ENCODE assay signal across 13 cellular contexts in the genomic region with DNA sequence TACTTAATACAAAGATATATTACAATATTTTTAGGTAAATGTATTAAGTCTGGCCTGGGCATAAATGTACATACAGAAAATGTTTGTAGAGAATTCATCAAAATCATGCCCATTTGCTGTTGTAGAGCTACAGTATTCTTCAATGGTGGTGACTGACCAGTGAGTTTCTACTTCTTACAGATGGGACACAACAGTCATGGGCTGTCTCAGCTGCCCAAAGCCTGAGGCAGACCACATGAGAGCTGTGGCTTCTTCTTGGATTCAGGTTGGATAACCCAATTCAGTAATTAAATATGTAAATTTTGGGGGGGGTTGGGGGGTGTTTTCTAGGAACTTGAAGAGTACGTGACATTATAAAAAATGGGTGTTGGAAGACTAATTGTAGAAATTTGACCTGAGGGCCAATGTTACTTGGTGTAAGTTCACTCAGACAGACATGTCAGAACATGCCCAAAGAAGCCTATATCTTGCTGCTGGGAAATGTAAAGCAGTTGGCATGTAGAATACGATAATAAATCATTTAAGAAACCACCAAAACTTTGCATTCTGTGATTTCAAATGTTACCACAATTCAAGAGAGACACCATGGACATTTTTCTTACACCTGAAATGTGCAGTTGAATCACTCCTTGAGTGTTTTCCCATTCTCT. TPM values are rescaled to one million over a fixed set of nuclear protein-coding genes. Genes with fewer than 3 reads are reported as not detected.
DNase-seq lines count a peak whose midpoint lies in the region; ATAC-seq, FAIRE-seq and TF ChIP-seq lines count a peak whose summit lies in the region.
"Had no signal": no experiment of that assay in that cellular context is flagged by ENCODE, and none has a peak within 500 bp of the region (broad histone marks: within the 10 kb centered on the region; RNA-seq: fewer than 3 reads in every experiment).

No MANE protein-coding gene starts in this region.

- H3K9me3 ChIP-seq in OCI-LY3 (ENCODE audit: insufficient read depth, low read length) (no peaks in the 10 kb centered on the region), H1 (ENCODE audit: insufficient read depth in 2 of 2, low read depth in 1 of 2, low read length in 1 of 2) (no peaks in the 10 kb centered on the region), BE2C (no peaks in the 10 kb centered on the region)
- H3K9me3 ChIP-seq: ovary, stomach had no signal

- H4K20me1 ChIP-seq in OCI-LY3 (ENCODE audit: insufficient read depth, low read length) (no peaks in the 10 kb centered on the region), H1 (replicated peaks in 1 of 2; ENCODE audit: control insufficient read depth in 1 of 2, insufficient read depth in 2 of 2, low read length in 2 of 2) (no peaks in the 10 kb centered on the region)

- H3K4me2 ChIP-seq in OCI-LY3 (ENCODE audit: low read length) (no peak overlapping the region), H1 (ENCODE audit: insufficient read depth in 1 of 2, low read depth in 2 of 2, low read length in 2 of 2) (no peak overlapping the region)

- H2AFZ ChIP-seq in OCI-LY3 (ENCODE audit: low read depth, low read length) (no peak overlapping the region), H1 (ENCODE audit: low read length) (no peak overlapping the region)

- no peak overlapping the region for H3K4me3 ChIP-seq in OCI-LY3 (ENCODE audit: low read length)
- no peak overlapping the region for H3K4me3 ChIP-seq in H1 (ENCODE audit: extremely low read depth in 1 of 4, insufficient read depth in 2 of 4, low read depth in 3 of 4, low read length in 4 of 4)
- H3K4me3 ChIP-seq in BE2C (ENCODE audit: low read depth, low read length) = no peak overlapping the region
- H3K4me3 ChIP-seq: ovary, stomach had no signal

- H2AK5ac ChIP-seq in H1 (ENCODE audit: low read depth, low read length) = no peak overlapping the region

- no peak overlapping the region for H2BK15ac ChIP-seq in H1 (ENCODE audit: low read length)

- TF ChIP-seq CTCF in 22Rv1 (IDR thresholded peaks at IDR 0.05) = no peak
- TF ChIP-seq CTCF in OCI-LY3 (IDR thresholded peaks at IDR 0.05; ENCODE audit: low read depth, low read length) = no peak
- TF ChIP-seq CTCF in H1 (IDR thresholded peaks at IDR 0.05; ENCODE audit: control extremely low read depth in 1 of 3, insufficient read depth in 1 of 3, low read depth in 1 of 3, low read length in 3 of 3) = no peak
- no peak for TF ChIP-seq CTCF in BE2C (IDR thresholded peaks at IDR 0.05; ENCODE audit: low read depth, low read length)

- no peaks in the 10 kb centered on the region for H3K79me2 ChIP-seq in OCI-LY3 (ENCODE audit: low read length)
- H3K79me2 ChIP-seq in H1 (ENCODE audit: control insufficient read depth in 1 of 2, insufficient read depth in 2 of 2, low read length in 2 of 2) = no peaks in the 10 kb centered on the region

- ATAC-seq in GM18498 (IDR thresholded peaks at IDR 0.05; ENCODE audit: unreplicated experiment) = peak; percentile 64
- no peak for ATAC-seq in GM18511 (IDR thresholded peaks at IDR 0.05; ENCODE audit: unreplicated experiment)

- peak overlapping the region; percentile 79 for H4K5ac ChIP-seq in H1 (ENCODE audit: insufficient read length, low read depth, low read length)

- peak overlapping the region; percentile 25 for H3K27ac ChIP-seq in 22Rv1
- peak overlapping the region; percentile 64 for H3K27ac ChIP-seq in OCI-LY3 (ENCODE audit: low read length)
- peak overlapping the region; percentile 60; the same call in 1 of the 2 replicates for H3K27ac ChIP-seq in H1 (ENCODE audit: low read depth, low read length)
- H3K27ac ChIP-seq: ovary, stomach had no signal

- no peak overlapping the region for H2BK20ac ChIP-seq in H1 (ENCODE audit: low read length)

- no peaks in the 10 kb centered on the region for H3K23me2 ChIP-seq in H1 (ENCODE audit: low read depth, low read length)

- WGBS in H1 (ENCODE audit: extremely low coverage in 1 of 2, insufficient coverage in 1 of 2, insufficient read length in 1 of 2, insufficient replicate concordance in 2 of 2, low coverage in 1 of 2, low lambda C conversion rate in 2 of 2, missing lambda C conversion rate in 1 of 2), 2 experiments = 91% methylated on average over 2 of the region's 2 CpGs; no CpG with 5 or more reads in 1 of the 2 experiments

- POLR2A ChIA-PET in H1 (lab: Charles Lee; ENCODE audit: partially characterized antibody) = no interaction called here

- CTCF ChIA-PET in H1 (lab: Charles Lee; ENCODE audit: partially characterized antibody) = no interaction called here

- H3K36me3 ChIP-seq in OCI-LY3 (replicated peaks; ENCODE audit: low read depth, low read length) = peaks cover 53% of the 10 kb centered on the region
- peaks cover 2 to 39% (median 10%) of the 10 kb centered on the region in 4 experiments; a peak in 6 of 8 replicates for H3K36me3 ChIP-seq in H1 (ENCODE audit: control insufficient read depth in 2 of 4, insufficient read depth in 4 of 4, low read length in 3 of 4)
- peaks cover 49% of the 10 kb centered on the region for H3K36me3 ChIP-seq in BE2C
- H3K36me3 ChIP-seq: ovary had no signal

- H3K56ac ChIP-seq in H1 (replicated peaks; ENCODE audit: insufficient read length, low read depth, low read length) = no peak overlapping the region

- TF ChIP-seq POLR2A in H1 (IDR thresholded peaks at IDR 0.05; ENCODE audit: control extremely low read depth in 1 of 2, low read depth in 2 of 2, low read length in 2 of 2) = no peak

- H3K23ac ChIP-seq in H1 (ENCODE audit: insufficient read length) = no peak overlapping the region

- peaks cover 20% of the 10 kb centered on the region for H3K4me1 ChIP-seq in OCI-LY3 (ENCODE audit: low read length)
- no peaks in the 10 kb centered on the region for H3K4me1 ChIP-seq in H1 (replicated peaks in 1 of 4; ENCODE audit: control insufficient read depth in 3 of 4, insufficient read depth in 4 of 4, low read length in 3 of 4)
- peaks cover 38% of the 10 kb centered on the region for H3K4me1 ChIP-seq in BE2C
- H3K4me1 ChIP-seq: stomach had no signal

- no peak overlapping the region for H3K18ac ChIP-seq in H1 (ENCODE audit: extremely low read depth, low read length)

- DNase-seq in H1 (ENCODE audit: low read depth in 1 of 2, low spot score in 2 of 2) (no peak), BE2C (no peak), NCI-H1436 treated with DMSO at 0.1 percent for 48 hours (lab: John Stamatoyannopoulos, UW) (no peak), amygdala (lab: John Stamatoyannopoulos, UW) (no peak)
- DNase-seq: cerebellar nuclear complex; COR-L47; ovary; stimulated activated CD4-positive, alpha-beta T cell treated with anti-CD3 and anti-CD28 coated beads, Interleukin-1b, Interleukin-23, amount 100 ng/mL, for 48 hours; stomach had no signal

- H3K14ac ChIP-seq in H1 (ENCODE audit: insufficient read length) = no peak overlapping the region

- TF ChIP-seq RAD21 in H1 (IDR thresholded peaks at IDR 0.05 in 1 of 2, conservative IDR thresholded peaks at IDR 0.05 in 1 of 2; ENCODE audit: low read depth in 2 of 2, low read length in 2 of 2) = no peak

- no peak overlapping the region; the same call in 1 of the 2 replicates for H2BK5ac ChIP-seq in H1 (ENCODE audit: low read depth, low read length)

- H2BK12ac ChIP-seq in H1 (ENCODE audit: low read depth, low read length) = no peak overlapping the region

- no peaks in the 10 kb centered on the region for H3K79me1 ChIP-seq in H1 (ENCODE audit: low read depth, low read length)

- no peak overlapping the region for H3K9ac ChIP-seq in OCI-LY3 (ENCODE audit: low read length)
- no peak overlapping the region for H3K9ac ChIP-seq in H1 (replicated peaks in 1 of 4; ENCODE audit: extremely low read depth in 1 of 4, low read depth in 3 of 4, low read length in 3 of 4)

- no peak overlapping the region for H3K4ac ChIP-seq in H1 (replicated peaks; ENCODE audit: insufficient read length, low read depth, low read length)

- no peak for FAIRE-seq in H1 (lab: Jason Lieb, UNC)

- no peak overlapping the region for H4K8ac ChIP-seq in H1 (ENCODE audit: extremely low read depth, insufficient read depth, low read length)

- H4K91ac ChIP-seq in H1 (replicated peaks; ENCODE audit: insufficient read length, low read length) = no peak overlapping the region

- H2BK120ac ChIP-seq in H1 (replicated peaks; ENCODE audit: low read depth, low read length) = no peak overlapping the region

- no peak for TF ChIP-seq EP300 in H1 (IDR thresholded peaks at IDR 0.05; ENCODE audit: borderline replicate concordance in 1 of 2, low read depth in 2 of 2, low read length in 2 of 2)

- no peaks in the 10 kb centered on the region for H3K27me3 ChIP-seq in OCI-LY3 (ENCODE audit: low read depth, low read length)
- no peaks in the 10 kb centered on the region for H3K27me3 ChIP-seq in H1 (replicated peaks in 1 of 4; ENCODE audit: control insufficient read depth in 3 of 4, extremely low read depth in 1 of 4, insufficient read depth in 3 of 4, low read length in 3 of 4)
- no peaks in the 10 kb centered on the region for H3K27me3 ChIP-seq in BE2C
- H3K27me3 ChIP-seq: ovary, stomach had no signal

TF ChIP-seq in H1, 55 proteins besides CTCF, POLR2A, EP300 and RAD21:
- TF ChIP-seq HDAC2 (IDR thresholded peaks at IDR 0.05; ENCODE audit: borderline replicate concordance in 1 of 2, low read depth in 2 of 2, low read length in 2 of 2) = no peak
- no peak for TF ChIP-seq NANOG (IDR thresholded peaks at IDR 0.05; ENCODE audit: insufficient read depth, low read depth, low read length, poor library complexity, severe bottlenecking)
- TF ChIP-seq RNF2 (IDR thresholded peaks at IDR 0.05; ENCODE audit: borderline replicate concordance, low read depth, low read length, missing control alignments, poor library complexity, severe bottlenecking) = no peak
- no peak for TF ChIP-seq ASH2L (IDR thresholded peaks at IDR 0.05; ENCODE audit: low read length)
- no peak for TF ChIP-seq RBBP5 (IDR thresholded peaks at IDR 0.05; ENCODE audit: borderline replicate concordance, low read depth, low read length)
- TF ChIP-seq YY1 (IDR thresholded peaks at IDR 0.05; ENCODE audit: low read depth, low read length) = no peak
- TF ChIP-seq GABPA (IDR thresholded peaks at IDR 0.05; ENCODE audit: borderline replicate concordance, insufficient read depth, low read length) = no peak

RNA-seq across cellular contexts. Expression of gene STARD4, which starts 17.9 kb away (rescaled TPM):
- 47.4 and 47.9 TPM in 2 replicates for total RNA-seq in H1 (2021; fragmentation: NEBNext Ultra II Directional; extraction: Animal tissue kit (Norgen Biotek cat#: 25700))
- polyA plus RNA-seq in H1 (2011; rRNA removed) = 10.4 and 10.8 TPM in 2 replicates
- polyA plus RNA-seq in H1 (2011; cell fraction: cytosol; rRNA removed) = 21.0 TPM
- polyA plus RNA-seq in H1 (2011; cell fraction: nucleus; rRNA removed) = 14.7 TPM
- 23.7 to 51.0 TPM (median 31.2 TPM) in 4 replicates for polyA plus RNA-seq in H1 (2012, experiment 1 of 2)
- polyA plus RNA-seq in H1 (2012, experiment 2 of 2) = 2.4 TPM
- 33.8 TPM for polyA plus RNA-seq in H1 (2013, experiment 1 of 2)
- polyA plus RNA-seq in H1 (2013, experiment 2 of 2) = 33.7 TPM
- polyA minus RNA-seq in H1 (2011; rRNA and poly(A)+ RNA removed) = 23.0 and 38.9 TPM in 2 replicates
- polyA minus RNA-seq in H1 (2011; cell fraction: cytosol; rRNA and poly(A)+ RNA removed) = 14.2 TPM
- 30.2 TPM for polyA minus RNA-seq in H1 (2011; cell fraction: nucleus; rRNA and poly(A)+ RNA removed)
- 41.1 TPM for polyA plus RNA-seq in BE2C (2012; ENCODE audit: insufficient read depth, insufficient read length, low read depth)
